Comparison of ENCODE assay signal across 9 cellular contexts in the genomic region with DNA sequence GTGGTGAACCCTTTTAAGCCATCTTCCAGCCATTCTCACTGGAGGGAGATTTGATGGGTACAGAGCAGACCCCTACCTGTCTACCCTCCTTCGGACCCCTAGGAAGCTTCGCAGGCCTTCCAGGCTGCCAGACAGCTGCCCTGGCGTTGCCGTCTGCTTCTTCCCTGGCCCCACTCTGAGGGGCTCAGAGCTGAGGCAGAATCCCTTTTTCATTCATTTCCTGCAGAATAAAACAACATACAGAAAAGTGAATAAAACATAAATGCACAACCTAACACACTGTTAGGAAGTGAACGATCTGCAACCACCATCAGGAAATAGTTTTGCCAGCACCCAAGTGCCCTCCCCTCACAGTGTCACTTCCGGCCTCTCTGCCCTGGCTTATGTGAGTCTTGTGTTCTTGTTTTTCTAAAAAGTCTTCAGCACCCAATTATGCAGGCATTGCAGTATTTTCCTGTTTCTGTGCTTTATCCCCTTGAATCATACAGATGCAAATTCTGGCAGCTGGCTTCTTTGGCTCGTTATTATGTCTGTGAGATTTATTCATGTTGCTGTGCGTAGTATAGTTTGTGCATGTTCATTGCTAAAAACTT. TPM values are rescaled to one million over a fixed set of nuclear protein-coding genes. Genes with fewer than 3 reads are reported as not detected.
DNase-seq lines count a peak whose midpoint lies in the region; ATAC-seq, FAIRE-seq and TF ChIP-seq lines count a peak whose summit lies in the region.
"Had no signal": no experiment of that assay in that cellular context is flagged by ENCODE, and none has a peak within 500 bp of the region (broad histone marks: within the 10 kb centered on the region; RNA-seq: fewer than 3 reads in every experiment).

No MANE protein-coding gene starts in this region.

- H3K9ac ChIP-seq in OCI-LY1 (ENCODE audit: low read length): peak overlapping the region; percentile 55

- H3F3A ChIP-seq in OCI-LY1 (ENCODE audit: insufficient read depth, low read length): no peaks in the 10 kb centered on the region

- H3K79me2 ChIP-seq in OCI-LY1 (ENCODE audit: insufficient read depth, low read length): no peaks in the 10 kb centered on the region

- H4K20me1 ChIP-seq in OCI-LY1 (ENCODE audit: insufficient read depth, low read length): no peaks in the 10 kb centered on the region

- H2AFZ ChIP-seq in OCI-LY1 (ENCODE audit: low read length): peak overlapping the region; percentile 95

- H3K4me3 ChIP-seq in OCI-LY1 (ENCODE audit: low read depth, low read length, poor library complexity, severe bottlenecking) (peak overlapping the region; percentile 52), left ventricle myocardium inferior (peak overlapping the region; percentile 21)
- H3K4me3 ChIP-seq: body of pancreas had no signal

- intact Hi-C loops in left ventricle myocardium inferior (cut with micrococcal nuclease): no loop called here

- H3K27ac ChIP-seq in OCI-LY1 (ENCODE audit: low read depth, low read length, poor library complexity, severe bottlenecking): peak overlapping the region; percentile 60
- H3K27ac ChIP-seq in left ventricle myocardium inferior (replicated peaks): peak overlapping the region; percentile 55

- DNase-seq in Ammon's horn (ENCODE audit: low spot score) (peak; percentile 74), left ventricle myocardium inferior (no peak), D721Med (ENCODE audit: insufficient read length, low spot score) (no peak)
- DNase-seq in activated effector memory CD4-positive, alpha-beta T cell treated with Interleukin-2 at 50 U/mL for 16 hours: peak; percentile 69
- peak; percentile 46 to 50 for DNase-seq in stimulated activated CD4-positive, alpha-beta T cell treated with anti-CD3 and anti-CD28 coated beads, Interleukin-12 subunit alpha, Interleukin-12 subunit beta, amount 100 ng/mL, for 24 hours (ENCODE audit: low read depth in 2 of 2)

- no peaks in the 10 kb centered on the region for H3K9me2 ChIP-seq in OCI-LY1 (ENCODE audit: low read depth, low read length)

- peak overlapping the region; percentile 57 for H3K4me2 ChIP-seq in OCI-LY1 (ENCODE audit: low read length)

- H3K9me3 ChIP-seq in OCI-LY1 (ENCODE audit: low read length): no peaks in the 10 kb centered on the region; the same call in 1 of the 2 replicates
- no peaks in the 10 kb centered on the region for H3K9me3 ChIP-seq in left ventricle myocardium inferior (replicated peaks)
- H3K9me3 ChIP-seq: body of pancreas had no signal

- ATAC-seq in HG03097 (IDR thresholded peaks at IDR 0.05; ENCODE audit: low FRiP score, unreplicated experiment) (no peak), HG02759 (IDR thresholded peaks at IDR 0.05; ENCODE audit: unreplicated experiment) (no peak)
- ATAC-seq: body of pancreas had no signal

- H3K36me3 ChIP-seq in OCI-LY1 (ENCODE audit: insufficient read depth, low read length) (no peaks in the 10 kb centered on the region), left ventricle myocardium inferior (peaks cover 28% of the 10 kb centered on the region)

- H3K27me3 ChIP-seq in OCI-LY1 (ENCODE audit: insufficient read depth, low read length) (no peaks in the 10 kb centered on the region), left ventricle myocardium inferior (ENCODE audit: low read depth) (no peaks in the 10 kb centered on the region)
- H3K27me3 ChIP-seq: body of pancreas had no signal

- FAIRE-seq in D721Med (lab: Jason Lieb, UNC): no peak

- H3K4me1 ChIP-seq in OCI-LY1 (ENCODE audit: insufficient read depth, low read length, severe bottlenecking) (peaks cover 20% of the 10 kb centered on the region), left ventricle myocardium inferior (peaks cover 49% of the 10 kb centered on the region)

- TF ChIP-seq CTCF in OCI-LY1 (IDR thresholded peaks at IDR 0.05; ENCODE audit: low read length) (no peak), left ventricle myocardium inferior (IDR thresholded peaks at IDR 0.05; ENCODE audit: borderline replicate concordance) (no peak), D721Med (IDR thresholded peaks at IDR 0.05; ENCODE audit: insufficient read depth, missing control alignments) (no peak)

RNA-seq across cellular contexts. Expression of a gene that starts 5.6 kb away (rescaled TPM):
- total RNA-seq in left ventricle myocardium inferior: 212 TPM

RNA-seq across cellular contexts. Expression of a gene that starts 45.1 kb away (rescaled TPM):
- total RNA-seq in left ventricle myocardium inferior: 24.7 TPM

Comparison
In these comparisons a context has a peak if more than half of its experiments do, and no peak if none do; other contexts are left out.
1. DNase-seq: peak in Ammon's horn (single experiment), activated effector memory CD4-positive, alpha-beta T cell treated with Interleukin-2 at 50 U/mL for 16 hours (single experiment) and stimulated activated CD4-positive, alpha-beta T cell treated with anti-CD3 and anti-CD28 coated beads, Interleukin-12 subunit alpha, Interleukin-12 subunit beta, amount 100 ng/mL, for 24 hours (2 of 2); none in left ventricle myocardium inferior (single experiment) and D721Med (single experiment).